28 cellular contexts compared by ENCODE assay signal in genomic region chr11:9293646-9294045, GRCh38. TPM values are rescaled to one million over a fixed set of nuclear protein-coding genes. Genes with fewer than 3 reads are reported as not detected.
DNase-seq lines count a peak whose midpoint lies in the region; ATAC-seq, FAIRE-seq and TF ChIP-seq lines count a peak whose summit lies in the region.
"Had no signal": no experiment of that assay in that cellular context is flagged by ENCODE, and none has a peak within 500 bp of the region (broad histone marks: within the 10 kb centered on the region; RNA-seq: fewer than 3 reads in every experiment).

No MANE protein-coding gene starts in this region.

- no peak for FAIRE-seq in H54 (lab: Jason Lieb, UNC)
- FAIRE-seq: A204.1, GM12878, GM12892, GM19239 had no signal

- H3K9me3 Mint-ChIP-seq in GM23338 (no peaks in the 10 kb centered on the region), type B pancreatic cell (no peaks in the 10 kb centered on the region), progenitor cell of endocrine pancreas (ENCODE audit: low read depth) (no peaks in the 10 kb centered on the region)
- H3K9me3 Mint-ChIP-seq: CD14-positive monocyte; CD4-positive, CD25-positive, alpha-beta regulatory T cell; CD8-positive, alpha-beta memory T cell had no signal

- no peak overlapping the region for H2AK5ac ChIP-seq in trophoblast cell (ENCODE audit: low read length)

- no peak overlapping the region for H3K14ac ChIP-seq in trophoblast cell (ENCODE audit: low read length)

- H3K4me3 ChIP-seq in GM23338 (no peak overlapping the region), trophoblast cell (ENCODE audit: low read depth, low read length) (no peak overlapping the region)
- H3K4me3 ChIP-seq: BLaER1, GM12878 had no signal

- H3K18ac ChIP-seq in trophoblast cell (ENCODE audit: low read length) = no peak overlapping the region

- WGBS in trophoblast cell (ENCODE audit: extremely low coverage, insufficient coverage, insufficient read length) = no CpG with 5 or more reads among the region's 7 CpGs

- no peak overlapping the region for H4K8ac ChIP-seq in trophoblast cell (ENCODE audit: low read depth, low read length)

- H3K36me3 ChIP-seq in GM23338 (ENCODE audit: insufficient read depth) (no peaks in the 10 kb centered on the region), trophoblast cell (ENCODE audit: control insufficient read depth in 1 of 2, insufficient read depth in 2 of 2, low read length in 2 of 2) (peaks cover 22 to 24% of the 10 kb centered on the region in 2 experiments)
- H3K36me3 ChIP-seq: BE2C had no signal

- H3K4me1 ChIP-seq in GM23338 (ENCODE audit: insufficient read depth) (no peaks in the 10 kb centered on the region), trophoblast cell (ENCODE audit: control insufficient read depth in 1 of 2, insufficient read depth in 2 of 2, low read length in 2 of 2) (no peaks in the 10 kb centered on the region)
- H3K4me1 ChIP-seq: BE2C, BLaER1 had no signal

- no peaks in the 10 kb centered on the region; the same call in 1 of the 2 replicates for H4K20me1 ChIP-seq in GM23338 (replicated peaks; ENCODE audit: insufficient read depth)

- H3K27me3 Mint-ChIP-seq in GM23338 (ENCODE audit: insufficient read depth, low read depth, poor library complexity) (peaks cover 4% of the 10 kb centered on the region), type B pancreatic cell (no peaks in the 10 kb centered on the region), progenitor cell of endocrine pancreas (no peaks in the 10 kb centered on the region)
- H3K27me3 Mint-ChIP-seq: CD4-positive, alpha-beta memory T cell; CD4-positive, CD25-positive, alpha-beta regulatory T cell; CD8-positive, alpha-beta memory T cell had no signal

- H3K23ac ChIP-seq in trophoblast cell (ENCODE audit: low read length) = no peak overlapping the region

- H3K4me1 Mint-ChIP-seq in GM23338 = no peaks in the 10 kb centered on the region
- H3K4me1 Mint-ChIP-seq in type B pancreatic cell (ENCODE audit: unreplicated experiment) = no peaks in the 10 kb centered on the region
- H3K4me1 Mint-ChIP-seq in progenitor cell of endocrine pancreas (ENCODE audit: low read depth) = no peaks in the 10 kb centered on the region
- H3K4me1 Mint-ChIP-seq: CD4-positive, alpha-beta memory T cell had no signal

- ATAC-seq in GM23338 = no peak
- ATAC-seq: GM12878 had no signal

- TF ChIP-seq POLR2A in H54 (IDR thresholded peaks at IDR 0.05; ENCODE audit: low read depth, low read length) = no peak

- H3K79me2 ChIP-seq in GM23338 (replicated peaks; ENCODE audit: insufficient read depth) = peaks cover 43% of the 10 kb centered on the region
- H3K79me2 ChIP-seq in trophoblast cell (ENCODE audit: control insufficient read depth, insufficient read depth, low read length, poor library complexity) = no peaks in the 10 kb centered on the region

- no peak overlapping the region for H3K4ac ChIP-seq in trophoblast cell (ENCODE audit: low read depth, low read length)

- H2BK5ac ChIP-seq in trophoblast cell (ENCODE audit: low read depth, low read length, poor library complexity) = no peak overlapping the region

- DNase-seq in GM23338 (ENCODE audit: low spot score) (no peak), islet precursor cell (peak; percentile 12), trophoblast cell (peak; percentile 72 to 77), type B pancreatic cell (ENCODE audit: extremely low spot score, unreplicated experiment) (peak; percentile 10), NCI-H2227 (lab: John Stamatoyannopoulos, UW; ENCODE audit: unreplicated experiment) (no peak), progenitor cell of endocrine pancreas (ENCODE audit: low spot score, unreplicated experiment) (no peak), H54 (ENCODE audit: insufficient read length, low spot score) (no peak)
- DNase-seq: 8988T; ACHN; BE2C; C1 segment of cervical spinal cord; CD4-positive, alpha-beta memory T cell; CD4-positive, CD25-positive, alpha-beta regulatory T cell; CD8-positive, alpha-beta memory T cell; COR-L47; DMS 273 treated with DMSO at 0.1 percent for 48 hours; DMS153; DMS53; DMS79; DND-41; EL; GDM1 had no signal

- H3K27me3 ChIP-seq in GM23338 (ENCODE audit: insufficient read depth) (no peaks in the 10 kb centered on the region), trophoblast cell (ENCODE audit: insufficient read depth, low read length) (no peaks in the 10 kb centered on the region)
- H3K27me3 ChIP-seq: BE2C, BLaER1 had no signal

- H2BK12ac ChIP-seq in trophoblast cell (ENCODE audit: low read length) = no peak overlapping the region

- TF ChIP-seq CTCF in GM23338 (conservative IDR thresholded peaks at IDR 0.05; ENCODE audit: low read depth in 2 of 2) = no peak
- TF ChIP-seq CTCF in type B pancreatic cell (conservative IDR thresholded peaks at IDR 0.05) = no peak
- no peak for TF ChIP-seq CTCF in progenitor cell of endocrine pancreas (IDR thresholded peaks at IDR 0.05; ENCODE audit: unreplicated experiment)

- H3K27ac Mint-ChIP-seq in GM23338 (no peak overlapping the region), type B pancreatic cell (no peak overlapping the region), progenitor cell of endocrine pancreas (no peak overlapping the region)
- H3K27ac Mint-ChIP-seq: CD8-positive, alpha-beta memory T cell had no signal

- no peak overlapping the region for H3K4me2 ChIP-seq in GM23338
- no peak overlapping the region for H3K4me2 ChIP-seq in trophoblast cell (ENCODE audit: low read length)
- H3K4me2 ChIP-seq: BLaER1 had no signal

- no peaks in the 10 kb centered on the region for H3K79me1 ChIP-seq in trophoblast cell (ENCODE audit: low read length)

- no peak overlapping the region for H2AFZ ChIP-seq in GM23338
- H2AFZ ChIP-seq in trophoblast cell (ENCODE audit: insufficient read depth, low read length, poor library complexity) = no peak overlapping the region

- H3K36me3 Mint-ChIP-seq in GM23338 (ENCODE audit: low read depth) = peaks cover 14% of the 10 kb centered on the region; the same call in 2 of the 3 replicates
- peaks cover 5% of the 10 kb centered on the region for H3K36me3 Mint-ChIP-seq in type B pancreatic cell
- H3K36me3 Mint-ChIP-seq in progenitor cell of endocrine pancreas (ENCODE audit: insufficient read depth) = peaks cover 4% of the 10 kb centered on the region

- no peaks in the 10 kb centered on the region for H3K9me2 ChIP-seq in GM23338 (ENCODE audit: insufficient read depth)

- H4K12ac ChIP-seq in trophoblast cell (ENCODE audit: low read depth, low read length) = no peak overlapping the region

- no peak overlapping the region for H2BK120ac ChIP-seq in trophoblast cell (ENCODE audit: insufficient read depth, low read length, poor library complexity)

- H3F3A ChIP-seq in GM23338 (replicated peaks; ENCODE audit: low read depth) = 0 out of 2 replicates have a peak, but pooled peaks cover 5% of the 10 kb centered on the region

- H3K27ac ChIP-seq in GM23338 (ENCODE audit: low read depth) = 0 out of 2 replicates have a peak overlapping the region, but pooled peaks have one; percentile 41
- H3K27ac ChIP-seq in trophoblast cell (ENCODE audit: low read depth, low read length) = no peak overlapping the region
- H3K27ac ChIP-seq: BLaER1 had no signal

- H4K91ac ChIP-seq in trophoblast cell (ENCODE audit: low read depth, low read length) = no peak overlapping the region

- H3K9me3 ChIP-seq in trophoblast cell (ENCODE audit: insufficient read depth, low read depth, low read length) = no peaks in the 10 kb centered on the region
- H3K9me3 ChIP-seq: BE2C, BLaER1 had no signal

- H3K9ac ChIP-seq in trophoblast cell (ENCODE audit: low read length) = no peak overlapping the region
- H3K9ac ChIP-seq: BLaER1 had no signal

- H3K4me3 Mint-ChIP-seq in GM23338 (no peak overlapping the region), type B pancreatic cell (no peak overlapping the region), progenitor cell of endocrine pancreas (ENCODE audit: low read depth) (no peak overlapping the region)
- H3K4me3 Mint-ChIP-seq: CD14-positive monocyte; CD4-positive, alpha-beta memory T cell; CD4-positive, CD25-positive, alpha-beta regulatory T cell; CD8-positive, alpha-beta memory T cell had no signal

TF ChIP-seq in GM23338, 12 proteins besides CTCF, POLR2A, EP300 and RAD21 (continues in another document):
- TF ChIP-seq EZH2phosphoT487 (IDR thresholded peaks at IDR 0.05; ENCODE audit: unreplicated experiment) (no peak), EZH2 (IDR thresholded peaks at IDR 0.05; ENCODE audit: low read depth, unreplicated experiment) (no peak), POLR2AphosphoS5 (IDR thresholded peaks at IDR 0.05; ENCODE audit: low read depth) (no peak), JUNB (IDR thresholded peaks at IDR 0.05; ENCODE audit: unreplicated experiment) (no peak)

RNA-seq across cellular contexts. Expression of gene TMEM41B, which starts 20.7 kb away (rescaled TPM):
- 53.8 and 75.9 TPM in 2 replicates for total RNA-seq in GM23338 (2014; rRNA removed; shearing (Covaris generic))
- polyA plus RNA-seq in GM23338 (2016; fragmentation: Nextera tagmentation; extraction: Ambion mirVana) = 31.8 and 34.4 TPM in 2 replicates
- 67.0 and 71.4 TPM in 2 replicates for polyA plus RNA-seq in trophoblast cell (2013)
- total RNA-seq in type B pancreatic cell (ENCODE audit: low replicate concordance) (46.5 and 49.6 TPM in 2 replicates), progenitor cell of endocrine pancreas (51.8 and 52.3 TPM in 2 replicates)

RNA-seq across cellular contexts. Expression of gene DENND5A, which starts 28.5 kb away (rescaled TPM):
- total RNA-seq in GM23338 (2014; rRNA removed; shearing (Covaris generic)) = 49.1 and 56.3 TPM in 2 replicates
- polyA plus RNA-seq in GM23338 (2016; fragmentation: Nextera tagmentation; extraction: Ambion mirVana) = 25.6 and 28.1 TPM in 2 replicates
- 57.3 and 58.2 TPM in 2 replicates for polyA plus RNA-seq in trophoblast cell (2013)
- total RNA-seq in type B pancreatic cell (ENCODE audit: low replicate concordance) (38.7 and 76.0 TPM in 2 replicates), progenitor cell of endocrine pancreas (74.6 and 75.3 TPM in 2 replicates)

Comparison
In these comparisons a context has a peak if more than half of its experiments do, and no peak if none do; other contexts are left out.
1. DNase-seq: peak in islet precursor cell (single experiment), trophoblast cell (2 of 2) and type B pancreatic cell (single experiment); none in GM23338 (single experiment), NCI-H2227 (single experiment), progenitor cell of endocrine pancreas (single experiment) and H54 (single experiment).